ENCODE assay signal across 1 cellular context in genomic region chr2:237124820-237125219, GRCh38.
TF ChIP-seq lines count a peak whose summit lies in the region.

No MANE protein-coding gene starts in this region.

TF ChIP-seq in IMR-90, 13 proteins besides CTCF, POLR2A, EP300 and RAD21:
- TF ChIP-seq FOS (IDR thresholded peaks at IDR 0.05; ENCODE audit: low read depth, low read length) = no peak
